In genomic region chr10:96697438-96697837, GRCh38 we compare ENCODE assay signal across 20 cellular contexts.
"Had no signal": no experiment of that assay in that cellular context is flagged by ENCODE, and none has a peak within 500 bp of the region (broad histone marks: within the 10 kb centered on the region; RNA-seq: fewer than 3 reads in every experiment).

No MANE protein-coding gene starts in this region.

- H3K9me3 Mint-ChIP-seq: activated CD4-positive, alpha-beta memory T cell treated with anti-CD3 and anti-CD28 coated beads, Interleukin-2, amount 10 ng/mL, durations not matched to agents 7 days and 5 days; activated naive CD8-positive, alpha-beta T cell treated with anti-CD3 and anti-CD28 coated beads for 36 hours; activated T-helper 17 cell treated with anti-CD3 and anti-CD28 coated beads, Interleukin-2, amount 50 U/mL, for 72 hours; dendritic cell treated with granulocyte-macrophage colony-stimulating factor and Interleukin-4, amounts not matched to agents 40 ng/mL and 50 ng/mL, for 4 days had no signal

- H3K27me3 Mint-ChIP-seq: activated CD4-positive, alpha-beta memory T cell treated with anti-CD3 and anti-CD28 coated beads, Interleukin-2, amount 10 ng/mL, durations not matched to agents 7 days and 5 days; activated CD8-positive, alpha-beta memory T cell treated with anti-CD3 and anti-CD28 coated beads, Interleukin-2, amount 10 ng/mL, durations not matched to agents 7 days and 5 days; activated naive CD8-positive, alpha-beta T cell treated with anti-CD3 and anti-CD28 coated beads for 36 hours; activated T-helper 17 cell treated with anti-CD3 and anti-CD28 coated beads, Interleukin-2, amount 50 U/mL, for 72 hours; dendritic cell treated with granulocyte-macrophage colony-stimulating factor and Interleukin-4, amounts not matched to agents 40 ng/mL and 50 ng/mL, for 4 days had no signal

- H3K4me1 ChIP-seq: gastrocnemius medialis, psoas muscle had no signal

- H3K9me3 ChIP-seq: gastrocnemius medialis, heart left ventricle, ovary, psoas muscle, thoracic aorta, upper lobe of left lung had no signal

- H3K27me3 ChIP-seq: gastrocnemius medialis, heart left ventricle, ovary, upper lobe of left lung had no signal

- H3K36me3 Mint-ChIP-seq: activated naive CD8-positive, alpha-beta T cell treated with anti-CD3 and anti-CD28 coated beads for 36 hours had no signal

- DNase-seq: activated CD4-positive, alpha-beta memory T cell treated with anti-CD3 and anti-CD28 coated beads, Interleukin-2, amount 10 ng/mL, durations not matched to agents 7 days and 5 days; activated CD4-positive, alpha-beta T cell treated with anti-CD3 and anti-CD28 coated beads for 48 hours; activated CD8-positive, alpha-beta memory T cell treated with anti-CD3 and anti-CD28 coated beads, Interleukin-2, amount 10 ng/mL, durations not matched to agents 7 days and 5 days; activated naive CD4-positive, alpha-beta T cell; activated naive CD8-positive, alpha-beta T cell treated with anti-CD3 and anti-CD28 coated beads for 36 hours; amniotic stem cell; effector CD8-positive, alpha-beta T cell; gastrocnemius medialis; heart left ventricle; kidney glomerular epithelial cell; left ventricle myocardium superior; ovary; psoas muscle; right cardiac atrium; stimulated activated CD4-positive, alpha-beta T cell treated with anti-CD3 and anti-CD28 coated beads, Interleukin-2, amount 100 ng/mL, for 24 hours; upper lobe of left lung had no signal

- H3K4me3 ChIP-seq: gastrocnemius medialis, heart left ventricle, ovary, psoas muscle, thoracic aorta, upper lobe of left lung had no signal

- ATAC-seq: activated CD8-positive, alpha-beta memory T cell treated with anti-CD3 and anti-CD28 coated beads, Interleukin-2, amount 10 ng/mL, durations not matched to agents 7 days and 5 days; activated T-helper 17 cell treated with anti-CD3 and anti-CD28 coated beads, Interleukin-2, amount 50 U/mL, for 72 hours; esophagus mucosa; gastrocnemius medialis; heart left ventricle; left ventricle myocardium superior; psoas muscle; right cardiac atrium had no signal

- H3K27ac Mint-ChIP-seq: activated CD4-positive, alpha-beta memory T cell treated with anti-CD3 and anti-CD28 coated beads, Interleukin-2, amount 10 ng/mL, durations not matched to agents 7 days and 5 days; activated CD8-positive, alpha-beta memory T cell treated with anti-CD3 and anti-CD28 coated beads, Interleukin-2, amount 10 ng/mL, durations not matched to agents 7 days and 5 days; activated naive CD8-positive, alpha-beta T cell treated with anti-CD3 and anti-CD28 coated beads for 36 hours; activated T-helper 17 cell treated with anti-CD3 and anti-CD28 coated beads, Interleukin-2, amount 50 U/mL, for 72 hours; dendritic cell treated with granulocyte-macrophage colony-stimulating factor and Interleukin-4, amounts not matched to agents 40 ng/mL and 50 ng/mL, for 4 days had no signal

- H3K36me3 ChIP-seq: gastrocnemius medialis, heart left ventricle, ovary, thoracic aorta, upper lobe of left lung had no signal

- H3K4me3 Mint-ChIP-seq: activated CD4-positive, alpha-beta memory T cell treated with anti-CD3 and anti-CD28 coated beads, Interleukin-2, amount 10 ng/mL, durations not matched to agents 7 days and 5 days; activated CD8-positive, alpha-beta memory T cell treated with anti-CD3 and anti-CD28 coated beads, Interleukin-2, amount 10 ng/mL, durations not matched to agents 7 days and 5 days; activated naive CD8-positive, alpha-beta T cell treated with anti-CD3 and anti-CD28 coated beads for 36 hours; activated T-helper 17 cell treated with anti-CD3 and anti-CD28 coated beads, Interleukin-2, amount 50 U/mL, for 72 hours; dendritic cell treated with granulocyte-macrophage colony-stimulating factor and Interleukin-4, amounts not matched to agents 40 ng/mL and 50 ng/mL, for 4 days had no signal

- H3K27ac ChIP-seq: gastrocnemius medialis, heart left ventricle, ovary, psoas muscle, thoracic aorta, upper lobe of left lung had no signal
